In genomic region chr13:101399365-101399764, GRCh38 we compare ENCODE assay signal across 33 cellular contexts. TPM values are rescaled to one million over a fixed set of nuclear protein-coding genes. Genes with fewer than 3 reads are reported as not detected.
DNase-seq lines count a peak whose midpoint lies in the region; ATAC-seq, FAIRE-seq and TF ChIP-seq lines count a peak whose summit lies in the region.
"Had no signal": no experiment of that assay in that cellular context is flagged by ENCODE, and none has a peak within 500 bp of the region (broad histone marks: within the 10 kb centered on the region; RNA-seq: fewer than 3 reads in every experiment).

No MANE protein-coding gene starts in this region.

- no peak for ATAC-seq in GM18858 (IDR thresholded peaks at IDR 0.05; ENCODE audit: unreplicated experiment)
- ATAC-seq in stimulated activated naive CD8-positive, alpha-beta T cell treated with anti-CD3 and anti-CD28 coated beads, Interleukin-15, amount 100 ng/mL, for 72 hours, result no peak
- ATAC-seq: activated T-cell treated with anti-CD3 and anti-CD28 coated beads, Interleukin-2, amount 50 U/mL, for 72 hours; gastroesophageal sphincter; left ventricle myocardium superior; naive thymus-derived CD4-positive, alpha-beta T cell; WTC11 had no signal

- no peaks in the 10 kb centered on the region for H3K27me3 Mint-ChIP-seq in chondrocyte (ENCODE audit: low read depth)
- no peaks in the 10 kb centered on the region for H3K27me3 Mint-ChIP-seq in stimulated activated naive CD8-positive, alpha-beta T cell treated with anti-CD3 and anti-CD28 coated beads, Interleukin-15, amount 100 ng/mL, for 72 hours
- peaks cover 3% of the 10 kb centered on the region for H3K27me3 Mint-ChIP-seq in activated naive CD8-positive, alpha-beta T cell treated with anti-CD3 and anti-CD28 coated beads for 36 hours
- H3K27me3 Mint-ChIP-seq: naive thymus-derived CD4-positive, alpha-beta T cell; type B pancreatic cell had no signal

- no peak overlapping the region for H3K4me3 Mint-ChIP-seq in chondrocyte (ENCODE audit: unreplicated experiment)
- H3K4me3 Mint-ChIP-seq in stimulated activated naive CD8-positive, alpha-beta T cell treated with anti-CD3 and anti-CD28 coated beads, Interleukin-15, amount 100 ng/mL, for 72 hours, result no peak overlapping the region
- H3K4me3 Mint-ChIP-seq in activated naive CD8-positive, alpha-beta T cell treated with anti-CD3 and anti-CD28 coated beads for 36 hours, result no peak overlapping the region
- H3K4me3 Mint-ChIP-seq: activated naive CD4-positive, alpha-beta T cell treated with anti-CD3 and anti-CD28 coated beads for 36 hours; activated T-cell treated with anti-CD3 and anti-CD28 coated beads, Interleukin-2, amount 50 U/mL, for 72 hours; CD8-positive, alpha-beta memory T cell; naive thymus-derived CD4-positive, alpha-beta T cell; type B pancreatic cell; WTC11 had no signal

- no peak for TF ChIP-seq CTCF in chondrocyte (IDR thresholded peaks at IDR 0.05)

- H3K36me3 Mint-ChIP-seq in chondrocyte (ENCODE audit: low read depth), result peaks cover 3% of the 10 kb centered on the region
- H3K36me3 Mint-ChIP-seq in activated naive CD8-positive, alpha-beta T cell treated with anti-CD3 and anti-CD28 coated beads for 36 hours, result no peaks in the 10 kb centered on the region
- H3K36me3 Mint-ChIP-seq: CD8-positive, alpha-beta memory T cell; naive thymus-derived CD4-positive, alpha-beta T cell; type B pancreatic cell; WTC11 had no signal

- peak; percentile 48 for DNase-seq in EL
- peak; percentile 14 for DNase-seq in RCC 7860 (ENCODE audit: low spot score)
- DNase-seq in chondrocyte (ENCODE audit: low spot score), result no peak
- DNase-seq in non-pigmented ciliary epithelial cell (ENCODE audit: low read depth), result peak; percentile 46
- DNase-seq in stimulated activated naive CD8-positive, alpha-beta T cell treated with anti-CD3 and anti-CD28 coated beads, Interleukin-15, amount 100 ng/mL, for 72 hours, result no peak
- DNase-seq in activated naive CD8-positive, alpha-beta T cell treated with anti-CD3 and anti-CD28 coated beads for 36 hours, result no peak
- no peak for DNase-seq in H54 (ENCODE audit: insufficient read length, low spot score)
- DNase-seq: activated naive CD4-positive, alpha-beta T cell treated with anti-CD3 and anti-CD28 coated beads for 36 hours; activated T-cell treated with anti-CD3 and anti-CD28 coated beads, Interleukin-2, amount 50 U/mL, for 72 hours; amygdala; BE2C; CD8-positive, alpha-beta memory T cell; dermis blood vessel endothelial cell; GF-D8; hypothalamus; left ventricle myocardium superior; midbrain; naive thymus-derived CD4-positive, alpha-beta T cell; NCI-H1048; NCI-H1694 treated with DMSO at 0.1 percent for 48 hours; NCI-H2171; NCI-H524; NK-92 treated with Interleukin-12 subunit alpha and Interleukin-12 subunit beta, amount 100 ng/mL, for 24 hours; occipital lobe; PC-9; stimulated activated CD4-positive, alpha-beta T cell treated with anti-CD3 and anti-CD28 coated beads, Interleukin-2, amount 100 ng/mL, for 24 hours had no signal

- H3K27ac Mint-ChIP-seq in chondrocyte (ENCODE audit: unreplicated experiment), result peak overlapping the region; percentile 84
- no peak overlapping the region for H3K27ac Mint-ChIP-seq in stimulated activated naive CD8-positive, alpha-beta T cell treated with anti-CD3 and anti-CD28 coated beads, Interleukin-15, amount 100 ng/mL, for 72 hours
- no peak overlapping the region for H3K27ac Mint-ChIP-seq in activated naive CD8-positive, alpha-beta T cell treated with anti-CD3 and anti-CD28 coated beads for 36 hours
- H3K27ac Mint-ChIP-seq: activated naive CD4-positive, alpha-beta T cell treated with anti-CD3 and anti-CD28 coated beads for 36 hours; activated T-cell treated with anti-CD3 and anti-CD28 coated beads, Interleukin-2, amount 50 U/mL, for 72 hours; CD8-positive, alpha-beta memory T cell; naive thymus-derived CD4-positive, alpha-beta T cell; type B pancreatic cell; WTC11 had no signal

- H3K9me3 Mint-ChIP-seq in chondrocyte (ENCODE audit: low read depth), result no peaks in the 10 kb centered on the region
- H3K9me3 Mint-ChIP-seq in stimulated activated naive CD8-positive, alpha-beta T cell treated with anti-CD3 and anti-CD28 coated beads, Interleukin-15, amount 100 ng/mL, for 72 hours, result no peaks in the 10 kb centered on the region
- no peaks in the 10 kb centered on the region for H3K9me3 Mint-ChIP-seq in activated naive CD8-positive, alpha-beta T cell treated with anti-CD3 and anti-CD28 coated beads for 36 hours
- H3K9me3 Mint-ChIP-seq: activated naive CD4-positive, alpha-beta T cell treated with anti-CD3 and anti-CD28 coated beads for 36 hours; activated T-cell treated with anti-CD3 and anti-CD28 coated beads, Interleukin-2, amount 50 U/mL, for 72 hours; type B pancreatic cell; WTC11 had no signal

- no peak for FAIRE-seq in RCC 7860 (lab: Jason Lieb, UNC)
- FAIRE-seq in H54 (lab: Jason Lieb, UNC), result no peak
- FAIRE-seq: GM19239, islet of Langerhans had no signal

- no peak for TF ChIP-seq POLR2A in H54 (IDR thresholded peaks at IDR 0.05; ENCODE audit: low read depth, low read length)

- peaks cover 53% of the 10 kb centered on the region for H3K4me1 Mint-ChIP-seq in chondrocyte (ENCODE audit: low read depth)
- H3K4me1 Mint-ChIP-seq in stimulated activated naive CD8-positive, alpha-beta T cell treated with anti-CD3 and anti-CD28 coated beads, Interleukin-15, amount 100 ng/mL, for 72 hours, result no peaks in the 10 kb centered on the region
- H3K4me1 Mint-ChIP-seq in activated naive CD8-positive, alpha-beta T cell treated with anti-CD3 and anti-CD28 coated beads for 36 hours, result no peaks in the 10 kb centered on the region
- H3K4me1 Mint-ChIP-seq: CD8-positive, alpha-beta memory T cell; WTC11 had no signal

RNA-seq across cellular contexts. Expression of gene NALCN, which starts 16.9 kb away (rescaled TPM):
- total RNA-seq in chondrocyte, result 38.0 to 59.7 TPM (median 38.6 TPM) in 3 replicates
- not detected for total RNA-seq in activated naive CD8-positive, alpha-beta T cell treated with anti-CD3 and anti-CD28 coated beads for 36 hours
- total RNA-seq: activated naive CD4-positive, alpha-beta T cell treated with anti-CD3 and anti-CD28 coated beads for 36 hours; activated T-cell treated with anti-CD3 and anti-CD28 coated beads, Interleukin-2, amount 50 U/mL, for 72 hours; cardiac muscle cell; CD8-positive, alpha-beta memory T cell; naive thymus-derived CD4-positive, alpha-beta T cell had no signal

RNA-seq across cellular contexts. Expression of gene ITGBL1, which starts 53.1 kb away (rescaled TPM):
- total RNA-seq in chondrocyte, result 391 to 806 TPM (median 407 TPM) in 3 replicates
- total RNA-seq in activated naive CD8-positive, alpha-beta T cell treated with anti-CD3 and anti-CD28 coated beads for 36 hours, result not detected
- total RNA-seq: activated naive CD4-positive, alpha-beta T cell treated with anti-CD3 and anti-CD28 coated beads for 36 hours; activated T-cell treated with anti-CD3 and anti-CD28 coated beads, Interleukin-2, amount 50 U/mL, for 72 hours; cardiac muscle cell; CD8-positive, alpha-beta memory T cell; naive thymus-derived CD4-positive, alpha-beta T cell had no signal

Comparison
In these comparisons a context has a peak if more than half of its experiments do, and no peak if none do; other contexts are left out.
1. DNase-seq: peak in EL (single experiment), RCC 7860 (single experiment) and non-pigmented ciliary epithelial cell (single experiment); none in chondrocyte (single experiment), stimulated activated naive CD8-positive, alpha-beta T cell treated with anti-CD3 and anti-CD28 coated beads, Interleukin-15, amount 100 ng/mL, for 72 hours (0 of 2), activated naive CD8-positive, alpha-beta T cell treated with anti-CD3 and anti-CD28 coated beads for 36 hours (single experiment) and H54 (single experiment).
2. RNA of gene NALCN, which starts 16.9 kb away (total RNA-seq): 38.0 to 59.7 TPM in chondrocyte; not detected in activated naive CD8-positive, alpha-beta T cell treated with anti-CD3 and anti-CD28 coated beads for 36 hours; every median in the first group is over 10 times any median in the second.
3. RNA of gene ITGBL1, which starts 53.1 kb away (total RNA-seq): 391 to 806 TPM in chondrocyte; not detected in activated naive CD8-positive, alpha-beta T cell treated with anti-CD3 and anti-CD28 coated beads for 36 hours; every median in the first group is over 100 times any median in the second.